19 cellular contexts compared by ENCODE assay signal in genomic region chr2:179071810-179072355, GRCh38. TPM values are rescaled to one million over a fixed set of nuclear protein-coding genes. Genes with fewer than 3 reads are reported as not detected.
DNase-seq lines count a peak whose midpoint lies in the region; ATAC-seq and TF ChIP-seq lines count a peak whose summit lies in the region.
"Had no signal": no experiment of that assay in that cellular context is flagged by ENCODE, and none has a peak within 500 bp of the region (broad histone marks: within the 10 kb centered on the region; RNA-seq: fewer than 3 reads in every experiment).

No MANE protein-coding gene starts in this region.

- H3K4me3 ChIP-seq in DND-41 (ENCODE audit: low read depth in 1 of 2, low read length in 2 of 2), result no peak overlapping the region
- H3K4me3 ChIP-seq: A549; BLaER1 treated with 17β-estradiol and CSF1 and Interleukin-3, amounts not matched to agents 10 nM and 100 nM; GM12878 had no signal

- peak overlapping the region; percentile 14; the same call in 1 of the 2 replicates for H3K9ac ChIP-seq in DND-41 (ENCODE audit: low read depth, low read length)
- H3K9ac ChIP-seq: BLaER1 treated with 17β-estradiol and CSF1 and Interleukin-3, amounts not matched to agents 10 nM and 100 nM had no signal

- peaks cover 24% of the 10 kb centered on the region for H3K4me1 ChIP-seq in DND-41 (ENCODE audit: insufficient read depth, low read length)
- H3K4me1 ChIP-seq: A549; BLaER1 treated with 17β-estradiol and CSF1 and Interleukin-3, amounts not matched to agents 10 nM and 100 nM; Caco-2 had no signal

- H3K36me3 ChIP-seq in DND-41 (ENCODE audit: insufficient read depth, low read length), result no peaks in the 10 kb centered on the region
- H3K36me3 ChIP-seq: BLaER1 treated with 17β-estradiol and CSF1 and Interleukin-3, amounts not matched to agents 10 nM and 100 nM had no signal

- no peaks in the 10 kb centered on the region for H3K27me3 ChIP-seq in DND-41 (ENCODE audit: insufficient read depth, low read length, poor library complexity)
- H3K27me3 ChIP-seq: BLaER1 treated with 17β-estradiol and CSF1 and Interleukin-3, amounts not matched to agents 10 nM and 100 nM had no signal

- H3K79me2 ChIP-seq in DND-41 (ENCODE audit: insufficient read depth, low read length), result no peaks in the 10 kb centered on the region

- peak overlapping the region; percentile 71 for H3K27ac ChIP-seq in DND-41 (ENCODE audit: low read length)
- H3K27ac ChIP-seq: 22Rv1; A549; BLaER1 treated with 17β-estradiol and CSF1 and Interleukin-3, amounts not matched to agents 10 nM and 100 nM; C4-2B had no signal

- no peak overlapping the region for H2AFZ ChIP-seq in DND-41 (ENCODE audit: low read depth, low read length)

- peak; percentile 10 for DNase-seq in DND-41
- peak; percentile 86 for DNase-seq in SW480 (ENCODE audit: low spot score)
- peak; percentile 4 for DNase-seq in iPS-NIHi7 (ENCODE audit: extremely low spot score)
- no peak for DNase-seq in H4 (ENCODE audit: low spot score)
- DNase-seq in stimulated activated CD4-positive, alpha-beta T cell treated with anti-CD3 and anti-CD28 coated beads, Interleukin-4, amount 100 ng/mL, for 4 hours, result no peak
- DNase-seq: AML-193; Caco-2; Calu3; CD4-positive, alpha-beta T cell; CD8-positive, alpha-beta T cell; DMS79 treated with DMSO at 0.1 percent for 48 hours; EL; GDM1 had no signal

- ATAC-seq in DND-41 (ENCODE audit: insufficient read depth, low read depth), result peak; percentile 54
- ATAC-seq: A549; CD8-positive, alpha-beta T cell; GM12878 had no signal

- peak overlapping the region; percentile 4; the same call in 1 of the 2 replicates for H3K4me2 ChIP-seq in DND-41 (ENCODE audit: insufficient read depth, low read length)
- H3K4me2 ChIP-seq: A549; BLaER1 treated with 17β-estradiol and CSF1 and Interleukin-3, amounts not matched to agents 10 nM and 100 nM had no signal

- peaks cover 19% of the 10 kb centered on the region for H3K9me3 ChIP-seq in DND-41 (ENCODE audit: insufficient read depth, low read length, severe bottlenecking)
- H3K9me3 ChIP-seq: A549 had no signal

- H4K20me1 ChIP-seq in DND-41 (ENCODE audit: insufficient read depth, low read length), result no peaks in the 10 kb centered on the region
- H4K20me1 ChIP-seq: BLaER1 treated with 17β-estradiol and CSF1 and Interleukin-3, amounts not matched to agents 10 nM and 100 nM had no signal

- no peak for TF ChIP-seq CTCF in DND-41 (IDR thresholded peaks at IDR 0.05; ENCODE audit: borderline replicate concordance, extremely low read depth, low read length, poor library complexity, severe bottlenecking)

RNA-seq across cellular contexts. Expression of gene CCDC141, which starts 21.9 kb away (rescaled TPM):
- 0.02 TPM in 1 of 2 replicates, not detected in the other for total RNA-seq in H4 (2014; rRNA removed; shearing (Covaris generic))
- total RNA-seq: Daoy had no signal

Comparison
In these comparisons a context has a peak if more than half of its experiments do, and no peak if none do; other contexts are left out.
1. DNase-seq: peak in DND-41 (single experiment), SW480 (single experiment) and iPS-NIHi7 (single experiment); none in H4 (single experiment) and stimulated activated CD4-positive, alpha-beta T cell treated with anti-CD3 and anti-CD28 coated beads, Interleukin-4, amount 100 ng/mL, for 4 hours (0 of 2).